ENCODE assay signal across 22 cellular contexts in genomic region chr1:151533870-151534269, GRCh38. TPM values are rescaled to one million over a fixed set of nuclear protein-coding genes. Genes with fewer than 3 reads are reported as not detected.
"Had no signal": no experiment of that assay in that cellular context is flagged by ENCODE, and none has a peak within 500 bp of the region (broad histone marks: within the 10 kb centered on the region; RNA-seq: fewer than 3 reads in every experiment).

No MANE protein-coding gene starts in this region.

- H3K36me3 Mint-ChIP-seq: memory B cell; stimulated activated effector memory CD8-positive, alpha-beta T cell treated with anti-CD3 and anti-CD28 coated beads, Interleukin-12 subunit alpha, Interleukin-12 subunit beta, amount 100 ng/mL, for 72 hours; type B pancreatic cell had no signal

- H3K4me1 Mint-ChIP-seq: memory B cell; nephron; stimulated activated effector memory CD8-positive, alpha-beta T cell treated with anti-CD3 and anti-CD28 coated beads, Interleukin-12 subunit alpha, Interleukin-12 subunit beta, amount 100 ng/mL, for 72 hours had no signal

- H3K9me3 ChIP-seq: gastrocnemius medialis, right lobe of liver, stomach, tibial artery had no signal

- H3K36me3 ChIP-seq: gastrocnemius medialis had no signal

- H3K4me3 Mint-ChIP-seq: endodermal cell; memory B cell; nephron; stimulated activated effector memory CD8-positive, alpha-beta T cell treated with anti-CD3 and anti-CD28 coated beads, Interleukin-12 subunit alpha, Interleukin-12 subunit beta, amount 100 ng/mL, for 72 hours; type B pancreatic cell had no signal

- H3K27me3 ChIP-seq: dorsolateral prefrontal cortex, gastrocnemius medialis, right lobe of liver, stomach had no signal

- H3K4me1 ChIP-seq: gastrocnemius medialis, tibial artery had no signal

- H3K4me2 ChIP-seq: smooth muscle cell had no signal

- H3K27ac Mint-ChIP-seq: endodermal cell; memory B cell; progenitor cell of endocrine pancreas; stimulated activated effector memory CD8-positive, alpha-beta T cell treated with anti-CD3 and anti-CD28 coated beads, Interleukin-12 subunit alpha, Interleukin-12 subunit beta, amount 100 ng/mL, for 72 hours; type B pancreatic cell had no signal

- H3K9me3 Mint-ChIP-seq: endodermal cell; memory B cell; nephron; stimulated activated effector memory CD8-positive, alpha-beta T cell treated with anti-CD3 and anti-CD28 coated beads, Interleukin-12 subunit alpha, Interleukin-12 subunit beta, amount 100 ng/mL, for 72 hours; type B pancreatic cell had no signal

- DNase-seq: dorsolateral prefrontal cortex; endodermal cell; foreskin fibroblast; gastrocnemius medialis; head of caudate nucleus; right lobe of liver; stimulated activated CD4-positive, alpha-beta T cell treated with anti-CD3 and anti-CD28 coated beads, Interleukin-12 subunit alpha, Interleukin-12 subunit beta, amount 100 ng/mL, for 4 hours; stimulated activated CD4-positive, alpha-beta T cell treated with anti-CD3 and anti-CD28 coated beads, Interleukin-1b, Interleukin-23, amount 100 ng/mL, for 48 hours; stimulated activated CD4-positive, alpha-beta T cell treated with anti-CD3 and anti-CD28 coated beads, Interleukin-4, amount 100 ng/mL, for 24 hours; stimulated activated naive CD4-positive, alpha-beta T cell treated with Interleukin-2 at 50 U/mL for 16 hours; stomach; tibial artery had no signal

- H3K27ac ChIP-seq: dorsolateral prefrontal cortex, epithelial cell of prostate, gastrocnemius medialis, right lobe of liver, stomach, tibial artery had no signal

- H3K9ac ChIP-seq: parathyroid adenoma had no signal

- H3K27me3 Mint-ChIP-seq: progenitor cell of endocrine pancreas, type B pancreatic cell had no signal

- H2AFZ ChIP-seq: parathyroid adenoma had no signal

- H3K4me3 ChIP-seq: dorsolateral prefrontal cortex, gastrocnemius medialis, lung, right lobe of liver, smooth muscle cell, stomach, tibial artery had no signal

RNA-seq across cellular contexts. Expression of gene CGN, which starts 22.7 kb away (rescaled TPM):
- total RNA-seq: osteoblast had no signal
